8 cellular contexts compared by ENCODE assay signal in genomic region chr21:17819878-17820232, GRCh38. TPM values are rescaled to one million over a fixed set of nuclear protein-coding genes. Genes with fewer than 3 reads are reported as not detected.
DNase-seq lines count a peak whose midpoint lies in the region; ATAC-seq, FAIRE-seq and TF ChIP-seq lines count a peak whose summit lies in the region.

No MANE protein-coding gene starts in this region.

- no peaks in the 10 kb centered on the region for H3K9me3 ChIP-seq in SJSA1 (replicated peaks)

- peak overlapping the region; percentile 100 for H3K27ac Mint-ChIP-seq in nephron progenitor cell

- peak; percentile 54 for ATAC-seq in GM19438 (IDR thresholded peaks at IDR 0.05; ENCODE audit: low read depth, unreplicated experiment)
- peak; percentile 65 for ATAC-seq in HG03432 (IDR thresholded peaks at IDR 0.05; ENCODE audit: unreplicated experiment)

- H3K4me1 Mint-ChIP-seq in nephron progenitor cell = peaks cover 28% of the 10 kb centered on the region

- H3K4me3 ChIP-seq in SJSA1 = peak overlapping the region; percentile 92

- H3K27ac ChIP-seq in SJSA1 = peak overlapping the region; percentile 96

- H3K27me3 Mint-ChIP-seq in nephron progenitor cell (ENCODE audit: low read depth, poor library complexity) = peaks cover 4% of the 10 kb centered on the region

- peak; percentile 65 for DNase-seq in DMS 273 treated with DMSO at 0.1 percent for 48 hours (lab: John Stamatoyannopoulos, UW)
- DNase-seq in SJSA1 (ENCODE audit: low read depth in 1 of 2, low spot score in 2 of 2) = peak in 1 of 2 experiments; percentile 47
- no peak for DNase-seq in nephron progenitor cell
- DNase-seq in ureter (ENCODE audit: low spot score) = no peak
- no peak for DNase-seq in NCI-H446 treated with DMSO at 0.1 percent for 48 hours (lab: John Stamatoyannopoulos, UW)

- FAIRE-seq in endometrium (lab: Jason Lieb, UNC) = peak; percentile 90

- H3K4me1 ChIP-seq in SJSA1 (replicated peaks) = peaks cover 8% of the 10 kb centered on the region

- no peak for TF ChIP-seq CTCF in nephron progenitor cell (IDR thresholded peaks at IDR 0.05)

- peaks cover 13% of the 10 kb centered on the region for H3K36me3 ChIP-seq in SJSA1

- H3K27me3 ChIP-seq in SJSA1 (replicated peaks) = no peaks in the 10 kb centered on the region

- peak overlapping the region; percentile 96 for H3K4me3 Mint-ChIP-seq in nephron progenitor cell

- peaks cover 12% of the 10 kb centered on the region for H3K36me3 Mint-ChIP-seq in nephron progenitor cell (ENCODE audit: low read depth)

- H3K9me3 Mint-ChIP-seq in nephron progenitor cell = no peaks in the 10 kb centered on the region

RNA-seq across cellular contexts. Expression of gene C21orf91, which starts 0.7 kb away (rescaled TPM):
- total RNA-seq in SJSA1 (2014; rRNA removed; shearing (Covaris generic)) = 9.0 and 14.0 TPM in 2 replicates
- 19.0 TPM for total RNA-seq in ureter
